Comparison of ENCODE assay signal across 20 cellular contexts in genomic region chr17:65193305-65194293, GRCh38. TPM values are rescaled to one million over a fixed set of nuclear protein-coding genes. Genes with fewer than 3 reads are reported as not detected.
DNase-seq lines count a peak whose midpoint lies in the region; ATAC-seq and TF ChIP-seq lines count a peak whose summit lies in the region.
"Had no signal": no experiment of that assay in that cellular context is flagged by ENCODE, and none has a peak within 500 bp of the region (broad histone marks: within the 10 kb centered on the region; RNA-seq: fewer than 3 reads in every experiment).

No MANE protein-coding gene starts in this region.

- CTCF ChIA-PET in Calu3 (lab: Charles Lee) = interaction anchor here (0.7 kb wide), 1 partner anchor 1612 kb away, joined by 3 read pairs; no protein-coding TSS in a partner anchor

- no peak overlapping the region for H3K4me2 ChIP-seq in neural progenitor cell

- no peak overlapping the region for H3K27ac ChIP-seq in neural progenitor cell
- H3K27ac ChIP-seq: heart right ventricle, parathyroid adenoma, stomach had no signal

- no peaks in the 10 kb centered on the region for H3K27me3 Mint-ChIP-seq in natural killer cell treated with Interleukin-12 subunit alpha and Interleukin-12 subunit beta and Interleukin-15 and Interleukin-18, amount 100 ng/mL, for 72 hours
- H3K27me3 Mint-ChIP-seq in natural killer cell (ENCODE audit: low read depth in 2 of 2) (no peaks in the 10 kb centered on the region), neural progenitor cell (ENCODE audit: insufficient read depth, low read depth) (no peaks in the 10 kb centered on the region), Calu3 (ENCODE audit: unreplicated experiment) (no peaks in the 10 kb centered on the region)
- H3K27me3 Mint-ChIP-seq: activated CD4-positive, alpha-beta T cell treated with anti-CD3 and anti-CD28 coated beads, Interleukin-2, amount 10 ng/mL, durations not matched to agents 7 days and 5 days; naive thymus-derived CD4-positive, alpha-beta T cell had no signal

- intact Hi-C loops in natural killer cell (cut with micrococcal nuclease) (no loop called here), Calu3 (cut with micrococcal nuclease; ENCODE audit: unreplicated experiment) (no loop called here), left colon (cut with DNase I, micrococcal nuclease) (no loop called here)

- H3K9me3 Mint-ChIP-seq in natural killer cell treated with Interleukin-12 subunit alpha and Interleukin-12 subunit beta and Interleukin-15 and Interleukin-18, amount 100 ng/mL, for 72 hours = no peaks in the 10 kb centered on the region
- H3K9me3 Mint-ChIP-seq in natural killer cell = no peaks in the 10 kb centered on the region
- no peaks in the 10 kb centered on the region for H3K9me3 Mint-ChIP-seq in neural progenitor cell
- no peaks in the 10 kb centered on the region for H3K9me3 Mint-ChIP-seq in Calu3 (ENCODE audit: low read depth, unreplicated experiment)
- H3K9me3 Mint-ChIP-seq: activated CD4-positive, alpha-beta T cell treated with anti-CD3 and anti-CD28 coated beads, Interleukin-2, amount 10 ng/mL, durations not matched to agents 7 days and 5 days; CD14-positive monocyte; naive thymus-derived CD4-positive, alpha-beta T cell had no signal

- ATAC-seq in natural killer cell treated with Interleukin-12 subunit alpha and Interleukin-12 subunit beta and Interleukin-15 and Interleukin-18, amount 100 ng/mL, for 72 hours = peak; percentile 75 to 86
- ATAC-seq in natural killer cell = no peak
- ATAC-seq in SK-N-SH treated with all-trans-retinoic acid at 6 μM for 48 hours = no peak; the same call in 2 of the 3 replicates
- no peak for ATAC-seq in left colon
- ATAC-seq: GM12878; heart right ventricle; naive thymus-derived CD4-positive, alpha-beta T cell had no signal

- no peak overlapping the region for H3K9ac ChIP-seq in neural progenitor cell
- H3K9ac ChIP-seq: parathyroid adenoma had no signal

- H3K4me3 Mint-ChIP-seq in natural killer cell treated with Interleukin-12 subunit alpha and Interleukin-12 subunit beta and Interleukin-15 and Interleukin-18, amount 100 ng/mL, for 72 hours = peak overlapping the region; percentile 28
- H3K4me3 Mint-ChIP-seq in natural killer cell (no peak overlapping the region), neural progenitor cell (no peak overlapping the region), Calu3 (ENCODE audit: low read depth, unreplicated experiment) (no peak overlapping the region)
- H3K4me3 Mint-ChIP-seq: activated CD4-positive, alpha-beta T cell treated with anti-CD3 and anti-CD28 coated beads, Interleukin-2, amount 10 ng/mL, durations not matched to agents 7 days and 5 days; CD14-positive monocyte; naive thymus-derived CD4-positive, alpha-beta T cell had no signal

- TF ChIP-seq CTCF in natural killer cell (IDR thresholded peaks at IDR 0.05) = no peak
- TF ChIP-seq CTCF in neural progenitor cell (IDR thresholded peaks at IDR 0.05) = no peak
- TF ChIP-seq CTCF in Calu3 (IDR thresholded peaks at IDR 0.05; ENCODE audit: unreplicated experiment) = no peak

- peaks cover 5% of the 10 kb centered on the region for H3K36me3 Mint-ChIP-seq in natural killer cell treated with Interleukin-12 subunit alpha and Interleukin-12 subunit beta and Interleukin-15 and Interleukin-18, amount 100 ng/mL, for 72 hours
- peaks cover 7% of the 10 kb centered on the region for H3K36me3 Mint-ChIP-seq in natural killer cell
- no peaks in the 10 kb centered on the region for H3K36me3 Mint-ChIP-seq in neural progenitor cell
- H3K36me3 Mint-ChIP-seq in Calu3 (ENCODE audit: insufficient read depth, unreplicated experiment) = no peaks in the 10 kb centered on the region
- H3K36me3 Mint-ChIP-seq: CD14-positive monocyte had no signal

- no peaks in the 10 kb centered on the region for H4K20me1 ChIP-seq in neural progenitor cell (ENCODE audit: low read depth)

- H3K4me1 Mint-ChIP-seq in natural killer cell treated with Interleukin-12 subunit alpha and Interleukin-12 subunit beta and Interleukin-15 and Interleukin-18, amount 100 ng/mL, for 72 hours (ENCODE audit: low read depth in 2 of 2) = peaks cover 25 to 30% of the 10 kb centered on the region in 2 donors
- peaks cover 2% of the 10 kb centered on the region in 2 donors for H3K4me1 Mint-ChIP-seq in natural killer cell
- peaks cover 26% of the 10 kb centered on the region for H3K4me1 Mint-ChIP-seq in neural progenitor cell
- H3K4me1 Mint-ChIP-seq in Calu3 (ENCODE audit: low read depth, unreplicated experiment) = peaks cover 9% of the 10 kb centered on the region

- H2AFZ ChIP-seq in neural progenitor cell (replicated peaks) = no peak overlapping the region
- H2AFZ ChIP-seq: parathyroid adenoma had no signal

- H3K27ac Mint-ChIP-seq in natural killer cell treated with Interleukin-12 subunit alpha and Interleukin-12 subunit beta and Interleukin-15 and Interleukin-18, amount 100 ng/mL, for 72 hours = peak overlapping the region; percentile 79 to 87
- peak overlapping the region in 1 of 2 donors; percentile 39 for H3K27ac Mint-ChIP-seq in natural killer cell
- H3K27ac Mint-ChIP-seq in neural progenitor cell = no peak overlapping the region
- no peak overlapping the region for H3K27ac Mint-ChIP-seq in Calu3 (ENCODE audit: unreplicated experiment)
- H3K27ac Mint-ChIP-seq: activated CD4-positive, alpha-beta T cell treated with anti-CD3 and anti-CD28 coated beads, Interleukin-2, amount 10 ng/mL, durations not matched to agents 7 days and 5 days; CD14-positive monocyte had no signal

- H3K27me3 ChIP-seq in neural progenitor cell = no peaks in the 10 kb centered on the region
- H3K27me3 ChIP-seq: stomach had no signal

- no TSS peak for BruUV-seq in Calu3 (replicated peaks; lab: Mats Ljungman, UMichigan)

- peaks cover 5% of the 10 kb centered on the region for H3K4me1 ChIP-seq in neural progenitor cell
- H3K4me1 ChIP-seq: heart right ventricle, parathyroid adenoma had no signal

- no peaks in the 10 kb centered on the region for H3F3A ChIP-seq in neural progenitor cell (ENCODE audit: low read depth)

- no peak for DNase-seq in natural killer cell treated with Interleukin-12 subunit alpha and Interleukin-12 subunit beta and Interleukin-15 and Interleukin-18, amount 100 ng/mL, for 72 hours (ENCODE audit: low spot score)
- DNase-seq in natural killer cell (no peak), iris pigment epithelial cell (ENCODE audit: low read depth) (peak; percentile 42), neural progenitor cell (ENCODE audit: low spot score) (no peak), Calu3 (no peak), left colon (no peak)
- no peak for DNase-seq in stimulated activated CD4-positive, alpha-beta T cell treated with anti-CD3 and anti-CD28 coated beads, Interleukin-12 subunit alpha, Interleukin-12 subunit beta, amount 100 ng/mL, for 4 hours
- DNase-seq: activated CD4-positive, alpha-beta T cell treated with anti-CD3 and anti-CD28 coated beads, Interleukin-2, amount 10 ng/mL, durations not matched to agents 7 days and 5 days; activated naive CD4-positive, alpha-beta T cell treated with Interleukin-2 at 50 U/mL for 16 hours; aorta; heart right ventricle; naive thymus-derived CD4-positive, alpha-beta T cell; NCI-H1048; NCI-H2029; stimulated activated CD4-positive, alpha-beta T cell treated with anti-CD3 and anti-CD28 coated beads, Interleukin-2, amount 100 ng/mL, for 24 hours had no signal

- H3K36me3 ChIP-seq in neural progenitor cell = no peaks in the 10 kb centered on the region
- H3K36me3 ChIP-seq: heart right ventricle had no signal

- no peaks in the 10 kb centered on the region for H3K79me2 ChIP-seq in neural progenitor cell (ENCODE audit: low read depth)
- H3K79me2 ChIP-seq: parathyroid adenoma had no signal

- H3K9me3 ChIP-seq in neural progenitor cell (ENCODE audit: low read depth) = no peaks in the 10 kb centered on the region
- H3K9me3 ChIP-seq: heart right ventricle, stomach had no signal

- H3K4me3 ChIP-seq in neural progenitor cell = no peak overlapping the region
- H3K4me3 ChIP-seq: GM12878, heart right ventricle, stomach had no signal

TF ChIP-seq in SK-N-SH treated with all-trans-retinoic acid at 6 μM for 48 hours, 23 proteins besides CTCF, POLR2A, EP300 and RAD21:
- no peak for TF ChIP-seq ZNF8 (CRISPR knock-in tag; IDR thresholded peaks at IDR 0.05)
- peak; percentile 18; the same call in 1 of the 2 replicates for TF ChIP-seq ISL1 (CRISPR knock-in tag; IDR thresholded peaks at IDR 0.05)

RNA-seq across cellular contexts. Expression of gene RGS9, which starts 56.4 kb away (rescaled TPM):
- total RNA-seq in natural killer cell treated with Interleukin-12 subunit alpha and Interleukin-12 subunit beta and Interleukin-15 and Interleukin-18, amount 100 ng/mL, for 72 hours = 10 to 100 TPM; 14.1 to 16.2 TPM
- total RNA-seq in natural killer cell (10 to 100 TPM; 25.0 to 47.3 (median 37.2) TPM), neural progenitor cell (ENCODE audit: low replicate concordance) (3.6 and 7.9 TPM in 2 replicates), Calu3 (2022) (0.49 and 0.54 TPM in 2 replicates), left colon (10 to 100 TPM in 1 of 2 donors, 1 to 10 TPM in 1; 7.1 to 11.4 TPM)

Comparison
In these comparisons a context has a peak if more than half of its experiments do, and no peak if none do; other contexts are left out.
1. ATAC-seq: peak in natural killer cell treated with Interleukin-12 subunit alpha and Interleukin-12 subunit beta and Interleukin-15 and Interleukin-18, amount 100 ng/mL, for 72 hours (2 of 2); none in natural killer cell (0 of 3), SK-N-SH treated with all-trans-retinoic acid at 6 μM for 48 hours (single experiment) and left colon (single experiment).
2. H3K27ac Mint-ChIP-seq: peak in natural killer cell treated with Interleukin-12 subunit alpha and Interleukin-12 subunit beta and Interleukin-15 and Interleukin-18, amount 100 ng/mL, for 72 hours (2 of 2); none in neural progenitor cell (single experiment) and Calu3 (single experiment).